1 cellular context compared by ENCODE assay signal in genomic region chr21:36377391-36377842, GRCh38.
TF ChIP-seq lines count a peak whose summit lies in the region.

No MANE protein-coding gene starts in this region.

TF ChIP-seq in K562, 482 proteins besides CTCF, POLR2A, EP300 and RAD21:
- TF ChIP-seq MGA (IDR thresholded peaks at IDR 0.05) (no peak), CUX1 (CRISPR knock-in tag; IDR thresholded peaks at IDR 0.05) (no peak), CHD1 (IDR thresholded peaks at IDR 0.05; ENCODE audit: low read length) (no peak), RCOR1 (IDR thresholded peaks at IDR 0.05; ENCODE audit: borderline replicate concordance in 1 of 2, low read depth in 2 of 2, low read length in 2 of 2) (no peak), ZNF780A (CRISPR knock-in tag; IDR thresholded peaks at IDR 0.05) (no peak), NCOA6 (IDR thresholded peaks at IDR 0.05) (no peak), ZBTB9 (CRISPR knock-in tag; IDR thresholded peaks at IDR 0.05) (no peak), ZNF232 (CRISPR knock-in tag; IDR thresholded peaks at IDR 0.05) (no peak), CBFA2T2 (conservative IDR thresholded peaks at IDR 0.05) (no peak), HMGXB4 (CRISPR knock-in tag; IDR thresholded peaks at IDR 0.05) (no peak)
